In the genomic region with DNA sequence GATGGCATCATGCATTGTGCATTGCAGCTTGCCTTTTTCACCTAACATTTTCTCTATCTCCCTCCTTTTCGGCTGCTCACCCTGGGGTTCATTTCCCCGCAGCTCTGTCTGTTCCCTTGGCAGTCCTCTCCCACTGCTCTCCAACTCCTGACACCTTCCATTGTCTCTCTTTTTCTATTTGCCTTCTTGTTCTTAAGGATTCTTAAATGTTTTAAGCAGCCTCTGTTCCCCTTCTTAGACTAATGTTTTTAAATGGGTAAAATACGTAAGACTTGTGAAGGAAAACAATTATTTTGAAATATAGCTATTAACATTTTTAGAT, we compare ENCODE assay signal across 26 cellular contexts. TPM values are rescaled to one million over a fixed set of nuclear protein-coding genes. Genes with fewer than 3 reads are reported as not detected.
DNase-seq lines count a peak whose midpoint lies in the region; ATAC-seq, FAIRE-seq and TF ChIP-seq lines count a peak whose summit lies in the region.
"Had no signal": no experiment of that assay in that cellular context is flagged by ENCODE, and none has a peak within 500 bp of the region (broad histone marks: within the 10 kb centered on the region; RNA-seq: fewer than 3 reads in every experiment).

No MANE protein-coding gene starts in this region.

- peak overlapping the region; percentile 33; the same call in 1 of the 2 replicates for H3K9ac ChIP-seq in SK-N-SH
- H3K9ac ChIP-seq in smooth muscle cell (ENCODE audit: low read depth): peak overlapping the region; percentile 5
- H3K9ac ChIP-seq: parathyroid adenoma had no signal

- DNase-seq in SK-N-SH (no peak), lower lobe of right lung (no peak), smooth muscle cell (lab: John Stamatoyannopoulos, UW; ENCODE audit: unreplicated experiment) (no peak), RCC 7860 (ENCODE audit: low spot score) (no peak), GM10266 (ENCODE audit: extremely low spot score) (no peak)
- DNase-seq: activated CD4-positive, alpha-beta T cell treated with anti-CD3 and anti-CD28 coated beads, Interleukin-2, amount 10 ng/mL, durations not matched to agents 24 days and 14 days; activated T-cell treated with anti-CD3 and anti-CD28 coated beads, Interleukin-2, amount 50 U/mL, for 4 hours; CD4-positive, CD25-positive, alpha-beta regulatory T cell; heart left ventricle; midbrain; MV-4-11; naive thymus-derived CD8-positive, alpha-beta T cell; NCI-H510A; PC-3; right lobe of liver; SIG-M5; stimulated activated naive CD8-positive, alpha-beta T cell treated with anti-CD3 and anti-CD28 coated beads, Interleukin-15, amount 100 ng/mL, for 72 hours; T-cell; thyroid gland had no signal

- H3K9me2 ChIP-seq in SK-N-SH: no peaks in the 10 kb centered on the region

- peaks cover 4 to 15% (median 9%) of the 10 kb centered on the region in 5 experiments for H3K9me3 Mint-ChIP-seq in brain
- H3K9me3 Mint-ChIP-seq: activated CD4-positive, alpha-beta T cell treated with anti-CD3 and anti-CD28 coated beads, Interleukin-2, amount 10 ng/mL, durations not matched to agents 24 days and 14 days; activated T-cell treated with anti-CD3 and anti-CD28 coated beads, Interleukin-2, amount 50 U/mL, for 4 hours; naive thymus-derived CD8-positive, alpha-beta T cell; stimulated activated naive CD8-positive, alpha-beta T cell treated with anti-CD3 and anti-CD28 coated beads, Interleukin-15, amount 100 ng/mL, for 72 hours; T-cell had no signal

- H3K36me3 ChIP-seq in SK-N-SH (replicated peaks in 1 of 2; ENCODE audit: control insufficient read depth in 1 of 2, insufficient read depth in 2 of 2, low read length in 1 of 2): peaks cover 0 to 5% of the 10 kb centered on the region in 2 experiments
- H3K36me3 ChIP-seq in lower lobe of right lung: no peaks in the 10 kb centered on the region
- no peaks in the 10 kb centered on the region for H3K36me3 ChIP-seq in smooth muscle cell (ENCODE audit: low read depth)
- H3K36me3 ChIP-seq: heart left ventricle, right lobe of liver, thyroid gland had no signal

- H3K9me3 ChIP-seq in SK-N-SH (no peaks in the 10 kb centered on the region), lower lobe of right lung (no peaks in the 10 kb centered on the region), smooth muscle cell (replicated peaks; ENCODE audit: low read depth) (no peaks in the 10 kb centered on the region)
- H3K9me3 ChIP-seq: right lobe of liver, thyroid gland had no signal

- H3F3A ChIP-seq in SK-N-SH (replicated peaks; ENCODE audit: insufficient read depth) (peaks cover 20% of the 10 kb centered on the region), smooth muscle cell (ENCODE audit: low read depth) (peaks cover 12% of the 10 kb centered on the region)

- H3K4me3 ChIP-seq in SK-N-SH (ENCODE audit: low read depth in 2 of 2, low read length in 1 of 2) (no peak overlapping the region; a peak in 1 of 4 replicates), lower lobe of right lung (no peak overlapping the region), smooth muscle cell (no peak overlapping the region)
- H3K4me3 ChIP-seq: heart left ventricle, thyroid gland had no signal

- TF ChIP-seq CTCF in SK-N-SH (IDR thresholded peaks at IDR 0.05) (no peak), brain (conservative IDR thresholded peaks at IDR 0.05) (no peak), lower lobe of right lung (IDR thresholded peaks at IDR 0.05) (no peak), smooth muscle cell (IDR thresholded peaks at IDR 0.05; ENCODE audit: borderline replicate concordance, insufficient read depth, poor library complexity, severe bottlenecking) (no peak), GM10266 (IDR thresholded peaks at IDR 0.05; ENCODE audit: control insufficient read depth, insufficient read depth, low read depth, missing control alignments) (no peak)

- TF ChIP-seq RAD21 in SK-N-SH (IDR thresholded peaks at IDR 0.05; ENCODE audit: low read length): no peak

- H3K4me2 ChIP-seq in SK-N-SH (peak overlapping the region; percentile 60), smooth muscle cell (peak overlapping the region; percentile 69)

- H3K4me1 ChIP-seq in SK-N-SH (ENCODE audit: control insufficient read depth in 1 of 2, insufficient read depth in 2 of 2, low read depth in 1 of 2, low read length in 1 of 2): peaks cover 9 to 19% of the 10 kb centered on the region in 2 experiments; a peak in 3 of 4 replicates
- peaks cover 24% of the 10 kb centered on the region for H3K4me1 ChIP-seq in lower lobe of right lung
- peaks cover 27% of the 10 kb centered on the region for H3K4me1 ChIP-seq in smooth muscle cell (ENCODE audit: low read depth)

- POLR2A ChIA-PET in SK-N-SH (lab: Yijun Ruan, JAX): no interaction called here

- H3K27ac ChIP-seq in SK-N-SH (ENCODE audit: low read depth in 2 of 2, low read length in 1 of 2): peak overlapping the region; percentile 40 to 79; a peak in 3 of 4 replicates
- H3K27ac ChIP-seq in lower lobe of right lung: peak overlapping the region; percentile 6
- peak overlapping the region; percentile 76 for H3K27ac ChIP-seq in smooth muscle cell (ENCODE audit: low read depth)
- H3K27ac ChIP-seq: 22Rv1, parathyroid adenoma, right lobe of liver had no signal

- no peak for TF ChIP-seq EP300 in SK-N-SH (IDR thresholded peaks at IDR 0.05; ENCODE audit: borderline replicate concordance in 1 of 2, low read depth in 1 of 2, low read length in 1 of 2)

- H3K4me3 Mint-ChIP-seq in brain: peak overlapping the region in 4 of 5 experiments; percentile 31 to 65 (median 42)
- H3K4me3 Mint-ChIP-seq: activated CD4-positive, alpha-beta T cell treated with anti-CD3 and anti-CD28 coated beads, Interleukin-2, amount 10 ng/mL, durations not matched to agents 24 days and 14 days; activated T-cell treated with anti-CD3 and anti-CD28 coated beads, Interleukin-2, amount 50 U/mL, for 4 hours; CD4-positive, CD25-positive, alpha-beta regulatory T cell; naive thymus-derived CD8-positive, alpha-beta T cell; stimulated activated naive CD8-positive, alpha-beta T cell treated with anti-CD3 and anti-CD28 coated beads, Interleukin-15, amount 100 ng/mL, for 72 hours; T-cell had no signal

- H3K4me1 Mint-ChIP-seq in brain: peaks cover 55% of the 10 kb centered on the region
- H3K4me1 Mint-ChIP-seq: activated CD4-positive, alpha-beta T cell treated with anti-CD3 and anti-CD28 coated beads, Interleukin-2, amount 10 ng/mL, durations not matched to agents 24 days and 14 days; stimulated activated naive CD8-positive, alpha-beta T cell treated with anti-CD3 and anti-CD28 coated beads, Interleukin-15, amount 100 ng/mL, for 72 hours had no signal

- H3K27me3 ChIP-seq in SK-N-SH (ENCODE audit: insufficient read depth): no peaks in the 10 kb centered on the region
- no peaks in the 10 kb centered on the region for H3K27me3 ChIP-seq in lower lobe of right lung (ENCODE audit: low read depth)
- H3K27me3 ChIP-seq in smooth muscle cell (ENCODE audit: low read depth): no peaks in the 10 kb centered on the region
- H3K27me3 ChIP-seq: heart left ventricle, right lobe of liver, thyroid gland had no signal

- peaks cover 34% of the 10 kb centered on the region for H3K36me3 Mint-ChIP-seq in brain
- H3K36me3 Mint-ChIP-seq: CD4-positive, CD25-positive, alpha-beta regulatory T cell had no signal

- 98% methylated on average over 3 of the region's 3 CpGs for WGBS in SK-N-SH (ENCODE audit: low lambda C conversion rate)
- 63% methylated on average over 3 of the region's 3 CpGs for WGBS in smooth muscle cell (ENCODE audit: low lambda C conversion rate)

- H3K27ac Mint-ChIP-seq in brain: peak overlapping the region; percentile 16 to 86 (median 73)
- H3K27ac Mint-ChIP-seq: activated CD4-positive, alpha-beta T cell treated with anti-CD3 and anti-CD28 coated beads, Interleukin-2, amount 10 ng/mL, durations not matched to agents 24 days and 14 days; CD4-positive, CD25-positive, alpha-beta regulatory T cell; stimulated activated naive CD8-positive, alpha-beta T cell treated with anti-CD3 and anti-CD28 coated beads, Interleukin-15, amount 100 ng/mL, for 72 hours; T-cell had no signal

- H3K79me2 ChIP-seq in SK-N-SH (ENCODE audit: insufficient read depth): peaks cover 100% of the 10 kb centered on the region
- H3K79me2 ChIP-seq in smooth muscle cell (ENCODE audit: low read depth): peaks cover 89% of the 10 kb centered on the region

- CTCF ChIA-PET in SK-N-SH (lab: Yijun Ruan, JAX): interaction anchor here (0.7 to 1.5 kb wide), 2 partner anchors 14 to 18 kb away, joined by 4 to 6 read pairs; no protein-coding TSS in a partner anchor

- ATAC-seq in SK-N-SH treated with all-trans-retinoic acid at 6 μM for 48 hours: no peak; the same call in 2 of the 3 replicates
- no peak for ATAC-seq in lower lobe of right lung
- no peak for ATAC-seq in activated CD4-positive, CD25-positive, alpha-beta regulatory T cell treated with anti-CD3 and anti-CD28 coated beads, Interleukin-2, amount 50 U/mL, for 24 hours
- ATAC-seq: activated T-cell treated with anti-CD3 and anti-CD28 coated beads, Interleukin-2, amount 50 U/mL, for 4 hours; naive thymus-derived CD8-positive, alpha-beta T cell; PC-3; stimulated activated naive CD8-positive, alpha-beta T cell treated with anti-CD3 and anti-CD28 coated beads, Interleukin-15, amount 100 ng/mL, for 72 hours; T-cell had no signal

- no peak overlapping the region for H2AFZ ChIP-seq in SK-N-SH (ENCODE audit: low read depth)
- no peak overlapping the region for H2AFZ ChIP-seq in smooth muscle cell (ENCODE audit: low read depth)
- H2AFZ ChIP-seq: parathyroid adenoma had no signal

- FAIRE-seq in RCC 7860 (lab: Jason Lieb, UNC): no peak
- FAIRE-seq: endothelial cell of umbilical vein, TTC549 had no signal

- H3K27me3 Mint-ChIP-seq in brain: no peaks in the 10 kb centered on the region
- H3K27me3 Mint-ChIP-seq: stimulated activated naive CD8-positive, alpha-beta T cell treated with anti-CD3 and anti-CD28 coated beads, Interleukin-15, amount 100 ng/mL, for 72 hours; T-cell had no signal

- intact Hi-C loops in lower lobe of right lung (cut with DNase I): no loop called here

- H4K20me1 ChIP-seq in SK-N-SH (ENCODE audit: insufficient read depth) (peaks cover 52% of the 10 kb centered on the region), smooth muscle cell (ENCODE audit: low read depth) (peaks cover 94% of the 10 kb centered on the region)

TF ChIP-seq in SK-N-SH treated with all-trans-retinoic acid at 6 μM for 48 hours, 23 proteins besides CTCF, POLR2A, EP300 and RAD21:
- no peak for TF ChIP-seq ZFP3 (CRISPR knock-in tag; IDR thresholded peaks at IDR 0.05)

RNA-seq across cellular contexts. Expression of gene BMPR1A, which starts 19.4 kb away (rescaled TPM):
- polyA plus RNA-seq in SK-N-SH (2012; rRNA removed) (12.7 and 20.1 TPM in 2 replicates), brain (ENCODE audit: insufficient read depth, low read depth, low replicate concordance) (7.2 TPM), smooth muscle cell (13.6 and 15.5 TPM in 2 replicates)
- polyA plus RNA-seq in SK-N-SH (2012; cell fraction: cytosol; rRNA removed): 19.2 and 19.7 TPM in 2 replicates
- polyA plus RNA-seq in SK-N-SH (2012; cell fraction: nucleus; rRNA removed): 5.9 and 13.3 TPM in 2 replicates
- total RNA-seq in lower lobe of right lung (37.0 TPM), smooth muscle cell (52.2 and 80.9 TPM in 2 replicates)
- total RNA-seq: endothelial cell of umbilical vein had no signal
- polyA plus RNA-seq: endothelial cell of umbilical vein had no signal

Comparison
In these comparisons a context has a peak if more than half of its experiments do, and no peak if none do; other contexts are left out.
1. H3K27ac ChIP-seq: peak in every context shown above with its lines; median percentile 76 in smooth muscle cell; 60 in SK-N-SH; 6 in lower lobe of right lung.